1 cellular context compared by ENCODE assay signal in genomic region chr1:42657981-42658879, GRCh38.
A peak's percentile ranks its signal among the peaks of the same experiment; 100 is the strongest.
TF ChIP-seq lines count a peak whose summit lies in the region.

TSS of gene PPIH (plus strand) at chr1:42658423. CDS start at chr1:42658447, 24 bp downstream.

TF ChIP-seq in HepG2, 621 proteins besides CTCF, POLR2A, EP300 and RAD21 (continued from another document and continues in another):
- TF ChIP-seq IKZF5 (CRISPR knock-in tag; IDR thresholded peaks at IDR 0.05) (peak; percentile 80), ZEB1 (IDR thresholded peaks at IDR 0.05; ENCODE audit: insufficient replicate concordance, low read depth) (no peak), MYNN (CRISPR knock-in tag; IDR thresholded peaks at IDR 0.05; ENCODE audit: low read depth) (no peak; the same call in 1 of the 2 replicates), ZNF629 (CRISPR knock-in tag; conservative IDR thresholded peaks at IDR 0.05) (no peak), HINFP (CRISPR knock-in tag; IDR thresholded peaks at IDR 0.05; ENCODE audit: low read depth) (peak; percentile 98), SALL1 (CRISPR knock-in tag; IDR thresholded peaks at IDR 0.05) (peak; percentile 92), HOXD1 (CRISPR knock-in tag; IDR thresholded peaks at IDR 0.05) (no peak), CSRNP1 (CRISPR knock-in tag; IDR thresholded peaks at IDR 0.05) (peak; percentile 83), NBN (conservative IDR thresholded peaks at IDR 0.05) (no peak), ETV5 (CRISPR knock-in tag; IDR thresholded peaks at IDR 0.05; ENCODE audit: borderline replicate concordance) (peak; percentile 90), ZNF558 (CRISPR knock-in tag; IDR thresholded peaks at IDR 0.05; ENCODE audit: borderline replicate concordance) (peak; percentile 67; the same call in 1 of the 2 replicates), PHF8 (CRISPR knock-in tag; IDR thresholded peaks at IDR 0.05) (peak; percentile 85), RNF2 (conservative IDR thresholded peaks at IDR 0.05; ENCODE audit: low read depth) (peak; percentile 90), ZNF619 (CRISPR knock-in tag; IDR thresholded peaks at IDR 0.05) (no peak), MYPOP (CRISPR knock-in tag; IDR thresholded peaks at IDR 0.05) (peak; percentile 91), NRL (CRISPR knock-in tag; IDR thresholded peaks at IDR 0.05; ENCODE audit: borderline replicate concordance) (peak; percentile 71; the same call in 1 of the 2 replicates), THAP9 (CRISPR knock-in tag; IDR thresholded peaks at IDR 0.05; ENCODE audit: borderline replicate concordance) (peak; percentile 90; the same call in 1 of the 2 replicates), TP53 (CRISPR knock-in tag; conservative IDR thresholded peaks at IDR 0.05) (no peak), ZNF18 (CRISPR knock-in tag; IDR thresholded peaks at IDR 0.05; ENCODE audit: insufficient replicate concordance) (peak; percentile 98), JUNB (CRISPR knock-in tag; IDR thresholded peaks at IDR 0.05; ENCODE audit: borderline replicate concordance) (no peak), TARDBP (CRISPR knock-in tag; IDR thresholded peaks at IDR 0.05) (peak; percentile 84), ZBED4 (CRISPR knock-in tag; IDR thresholded peaks at IDR 0.05; ENCODE audit: borderline replicate concordance) (peak; percentile 45; the same call in 1 of the 2 replicates), SRF (IDR thresholded peaks at IDR 0.05; ENCODE audit: low read depth, low read length) (no peak), ZNF331 (CRISPR knock-in tag; IDR thresholded peaks at IDR 0.05) (peak; percentile 76; the same call in 1 of the 2 replicates), PAX8 (CRISPR knock-in tag; IDR thresholded peaks at IDR 0.05; ENCODE audit: borderline replicate concordance) (no peak), ZNF124 (CRISPR knock-in tag; IDR thresholded peaks at IDR 0.05) (peak; percentile 93), DNMT3B (CRISPR knock-in tag; conservative IDR thresholded peaks at IDR 0.05) (no peak), ZNF747 (CRISPR knock-in tag; IDR thresholded peaks at IDR 0.05; ENCODE audit: borderline replicate concordance) (peak; percentile 84; the same call in 1 of the 2 replicates), ZNF790 (CRISPR knock-in tag; IDR thresholded peaks at IDR 0.05; ENCODE audit: borderline replicate concordance) (no peak), ATF7-NPFF (CRISPR knock-in tag; IDR thresholded peaks at IDR 0.05; ENCODE audit: low read depth) (peak; percentile 88; the same call in 1 of the 2 replicates), NFE2L1 (CRISPR knock-in tag; IDR thresholded peaks at IDR 0.05; ENCODE audit: borderline replicate concordance) (no peak), HDAC1 (CRISPR knock-in tag; IDR thresholded peaks at IDR 0.05) (peak; percentile 99), FOSL1 (CRISPR knock-in tag; IDR thresholded peaks at IDR 0.05; ENCODE audit: borderline replicate concordance) (no peak), ZNF333 (CRISPR knock-in tag; IDR thresholded peaks at IDR 0.05; ENCODE audit: borderline replicate concordance) (0 out of 2 replicates have a peak, but pooled peaks have one; percentile 38), ZNF350 (CRISPR knock-in tag; IDR thresholded peaks at IDR 0.05; ENCODE audit: borderline replicate concordance, low read depth) (peak; percentile 87; the same call in 1 of the 2 replicates), CERS6 (CRISPR knock-in tag; IDR thresholded peaks at IDR 0.05) (no peak), MIXL1 (CRISPR knock-in tag; IDR thresholded peaks at IDR 0.05) (0 out of 2 replicates have a peak, but pooled peaks have one; percentile 60)
- TF ChIP-seq, protein P1, sequence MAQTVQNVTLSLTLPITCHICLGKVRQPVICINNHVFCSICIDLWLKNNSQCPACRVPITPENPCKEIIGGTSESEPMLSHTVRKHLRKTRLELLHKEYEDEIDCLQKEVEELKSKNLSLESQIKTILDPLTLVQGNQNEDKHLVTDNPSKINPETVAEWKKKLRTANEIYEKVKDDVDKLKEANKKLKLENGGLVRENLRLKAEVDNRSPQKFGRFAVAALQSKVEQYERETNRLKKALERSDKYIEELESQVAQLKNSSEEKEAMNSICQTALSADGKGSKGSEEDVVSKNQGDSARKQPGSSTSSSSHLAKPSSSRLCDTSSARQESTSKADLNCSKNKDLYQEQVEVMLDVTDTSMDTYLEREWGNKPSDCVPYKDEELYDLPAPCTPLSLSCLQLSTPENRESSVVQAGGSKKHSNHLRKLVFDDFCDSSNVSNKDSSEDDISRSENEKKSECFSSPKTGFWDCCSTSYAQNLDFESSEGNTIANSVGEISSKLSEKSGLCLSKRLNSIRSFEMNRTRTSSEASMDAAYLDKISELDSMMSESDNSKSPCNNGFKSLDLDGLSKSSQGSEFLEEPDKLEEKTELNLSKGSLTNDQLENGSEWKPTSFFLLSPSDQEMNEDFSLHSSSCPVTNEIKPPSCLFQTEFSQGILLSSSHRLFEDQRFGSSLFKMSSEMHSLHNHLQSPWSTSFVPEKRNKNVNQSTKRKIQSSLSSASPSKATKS (CRISPR knock-in tag; IDR thresholded peaks at IDR 0.05) = 0 out of 2 replicates have a peak, but pooled peaks have one; percentile 39
- TF ChIP-seq, protein P2, sequence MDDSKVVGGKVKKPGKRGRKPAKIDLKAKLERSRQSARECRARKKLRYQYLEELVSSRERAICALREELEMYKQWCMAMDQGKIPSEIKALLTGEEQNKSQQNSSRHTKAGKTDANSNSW (CRISPR knock-in tag; IDR thresholded peaks at IDR 0.05; ENCODE audit: borderline replicate concordance) = no peak
- TF ChIP-seq, protein P3, sequence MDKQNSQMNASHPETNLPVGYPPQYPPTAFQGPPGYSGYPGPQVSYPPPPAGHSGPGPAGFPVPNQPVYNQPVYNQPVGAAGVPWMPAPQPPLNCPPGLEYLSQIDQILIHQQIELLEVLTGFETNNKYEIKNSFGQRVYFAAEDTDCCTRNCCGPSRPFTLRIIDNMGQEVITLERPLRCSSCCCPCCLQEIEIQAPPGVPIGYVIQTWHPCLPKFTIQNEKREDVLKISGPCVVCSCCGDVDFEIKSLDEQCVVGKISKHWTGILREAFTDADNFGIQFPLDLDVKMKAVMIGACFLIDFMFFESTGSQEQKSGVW (CRISPR knock-in tag; IDR thresholded peaks at IDR 0.05; ENCODE audit: borderline replicate concordance) = no peak
- TF ChIP-seq, protein P4, sequence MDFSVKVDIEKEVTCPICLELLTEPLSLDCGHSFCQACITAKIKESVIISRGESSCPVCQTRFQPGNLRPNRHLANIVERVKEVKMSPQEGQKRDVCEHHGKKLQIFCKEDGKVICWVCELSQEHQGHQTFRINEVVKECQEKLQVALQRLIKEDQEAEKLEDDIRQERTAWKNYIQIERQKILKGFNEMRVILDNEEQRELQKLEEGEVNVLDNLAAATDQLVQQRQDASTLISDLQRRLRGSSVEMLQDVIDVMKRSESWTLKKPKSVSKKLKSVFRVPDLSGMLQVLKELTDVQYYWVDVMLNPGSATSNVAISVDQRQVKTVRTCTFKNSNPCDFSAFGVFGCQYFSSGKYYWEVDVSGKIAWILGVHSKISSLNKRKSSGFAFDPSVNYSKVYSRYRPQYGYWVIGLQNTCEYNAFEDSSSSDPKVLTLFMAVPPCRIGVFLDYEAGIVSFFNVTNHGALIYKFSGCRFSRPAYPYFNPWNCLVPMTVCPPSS (IDR thresholded peaks at IDR 0.05) = no peak
